ENCODE assay signal across 1 cellular context in the genomic region with DNA sequence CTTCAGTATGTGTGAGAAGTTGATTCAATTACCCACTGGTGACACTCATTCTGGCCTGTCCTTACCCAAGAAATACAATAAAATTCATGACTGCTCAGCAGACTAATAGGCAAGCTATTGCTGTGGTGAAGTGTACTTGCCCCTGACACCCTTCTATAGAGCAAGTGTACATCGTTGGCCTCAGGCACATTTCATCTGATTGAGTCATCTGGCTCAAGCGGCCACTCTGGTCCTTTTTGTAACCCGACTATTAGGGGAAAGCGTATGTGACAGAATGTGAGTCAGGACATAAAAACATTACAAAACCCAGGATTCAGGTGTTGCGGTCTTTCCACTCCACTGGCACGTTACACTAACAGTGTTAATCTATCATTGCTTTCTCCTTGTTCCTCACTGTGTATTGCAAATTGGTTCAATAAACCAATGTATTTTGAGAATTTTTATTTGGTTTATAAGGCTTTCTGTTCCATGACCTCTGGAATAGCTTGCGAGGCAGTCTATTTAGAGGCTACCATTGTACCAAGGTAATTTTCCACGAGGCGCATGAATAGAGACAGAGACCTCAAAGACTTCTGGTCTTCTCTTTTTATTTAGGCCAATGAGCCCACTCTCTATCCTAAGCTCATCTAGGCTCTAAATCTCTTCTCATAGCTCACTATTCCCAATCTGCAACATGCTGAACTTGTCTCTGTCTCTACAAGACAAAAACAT.
TF ChIP-seq lines count a peak whose summit lies in the region.

No MANE protein-coding gene starts in this region.

TF ChIP-seq in K562, 482 proteins besides CTCF, POLR2A, EP300 and RAD21 (continued from another document and continues in another):
- TF ChIP-seq, protein P1, sequence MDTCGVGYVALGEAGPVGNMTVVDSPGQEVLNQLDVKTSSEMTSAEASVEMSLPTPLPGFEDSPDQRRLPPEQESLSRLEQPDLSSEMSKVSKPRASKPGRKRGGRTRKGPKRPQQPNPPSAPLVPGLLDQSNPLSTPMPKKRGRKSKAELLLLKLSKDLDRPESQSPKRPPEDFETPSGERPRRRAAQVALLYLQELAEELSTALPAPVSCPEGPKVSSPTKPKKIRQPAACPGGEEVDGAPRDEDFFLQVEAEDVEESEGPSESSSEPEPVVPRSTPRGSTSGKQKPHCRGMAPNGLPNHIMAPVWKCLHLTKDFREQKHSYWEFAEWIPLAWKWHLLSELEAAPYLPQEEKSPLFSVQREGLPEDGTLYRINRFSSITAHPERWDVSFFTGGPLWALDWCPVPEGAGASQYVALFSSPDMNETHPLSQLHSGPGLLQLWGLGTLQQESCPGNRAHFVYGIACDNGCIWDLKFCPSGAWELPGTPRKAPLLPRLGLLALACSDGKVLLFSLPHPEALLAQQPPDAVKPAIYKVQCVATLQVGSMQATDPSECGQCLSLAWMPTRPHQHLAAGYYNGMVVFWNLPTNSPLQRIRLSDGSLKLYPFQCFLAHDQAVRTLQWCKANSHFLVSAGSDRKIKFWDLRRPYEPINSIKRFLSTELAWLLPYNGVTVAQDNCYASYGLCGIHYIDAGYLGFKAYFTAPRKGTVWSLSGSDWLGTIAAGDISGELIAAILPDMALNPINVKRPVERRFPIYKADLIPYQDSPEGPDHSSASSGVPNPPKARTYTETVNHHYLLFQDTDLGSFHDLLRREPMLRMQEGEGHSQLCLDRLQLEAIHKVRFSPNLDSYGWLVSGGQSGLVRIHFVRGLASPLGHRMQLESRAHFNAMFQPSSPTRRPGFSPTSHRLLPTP (IDR thresholded peaks at IDR 0.05; ENCODE audit: borderline replicate concordance, extremely low read depth, insufficient read length): no peak
- TF ChIP-seq JUND (IDR thresholded peaks at IDR 0.05; ENCODE audit: borderline replicate concordance, low read depth, low read length) (peak; percentile 31; the same call in 1 of the 2 replicates), JUND (tag; IDR thresholded peaks at IDR 0.05; ENCODE audit: borderline replicate concordance, low read depth, low read length) (no peak), ATF7 (IDR thresholded peaks at IDR 0.05) (peak; percentile 42; the same call in 1 of the 2 replicates), MCM2 (IDR thresholded peaks at IDR 0.05; ENCODE audit: low read depth) (no peak), FOSL1 (tag; conservative IDR thresholded peaks at IDR 0.05) (peak; percentile 22; the same call in 1 of the 2 replicates), SNIP1 (IDR thresholded peaks at IDR 0.05; ENCODE audit: low read depth) (no peak), ZNF212 (CRISPR knock-in tag; IDR thresholded peaks at IDR 0.05) (no peak), ZNF444 (CRISPR knock-in tag; IDR thresholded peaks at IDR 0.05) (no peak), ESRRB (CRISPR knock-in tag; IDR thresholded peaks at IDR 0.05; ENCODE audit: borderline replicate concordance) (no peak), ZNF699 (CRISPR knock-in tag; IDR thresholded peaks at IDR 0.05; ENCODE audit: insufficient replicate concordance) (no peak), SMAD4 (CRISPR knock-in tag; conservative IDR thresholded peaks at IDR 0.05) (peak; percentile 19; the same call in 1 of the 2 replicates), ZNF551 (CRISPR knock-in tag; IDR thresholded peaks at IDR 0.05) (no peak), BDP1 (IDR thresholded peaks at IDR 0.05; ENCODE audit: insufficient read depth, insufficient read length) (no peak), ZNF785 (CRISPR knock-in tag; IDR thresholded peaks at IDR 0.05) (no peak), KAT8 (IDR thresholded peaks at IDR 0.05; ENCODE audit: low read depth) (no peak), EHMT2 (IDR thresholded peaks at IDR 0.05) (no peak), NFIX (CRISPR knock-in tag; IDR thresholded peaks at IDR 0.05; ENCODE audit: low read depth) (no peak), ZKSCAN8 (CRISPR knock-in tag; IDR thresholded peaks at IDR 0.05) (no peak), NCOA4 (IDR thresholded peaks at IDR 0.05; ENCODE audit: partially characterized antibody) (no peak)
- TF ChIP-seq, protein P2, sequence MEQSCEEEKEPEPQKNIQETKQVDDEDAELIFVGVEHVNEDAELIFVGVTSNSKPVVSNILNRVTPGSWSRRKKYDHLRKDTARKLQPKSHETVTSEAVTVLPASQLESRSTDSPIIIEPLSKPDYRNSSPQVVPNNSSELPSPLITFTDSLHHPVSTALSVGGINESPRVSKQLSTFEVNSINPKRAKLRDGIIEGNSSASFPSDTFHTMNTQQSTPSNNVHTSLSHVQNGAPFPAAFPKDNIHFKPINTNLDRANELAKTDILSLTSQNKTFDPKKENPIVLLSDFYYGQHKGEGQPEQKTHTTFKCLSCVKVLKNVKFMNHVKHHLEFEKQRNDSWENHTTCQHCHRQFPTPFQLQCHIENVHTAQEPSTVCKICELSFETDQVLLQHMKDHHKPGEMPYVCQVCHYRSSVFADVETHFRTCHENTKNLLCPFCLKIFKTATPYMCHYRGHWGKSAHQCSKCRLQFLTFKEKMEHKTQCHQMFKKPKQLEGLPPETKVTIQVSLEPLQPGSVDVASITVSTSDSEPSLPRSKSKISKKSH (CRISPR knock-in tag; IDR thresholded peaks at IDR 0.05): no peak
- TF ChIP-seq, protein P3, sequence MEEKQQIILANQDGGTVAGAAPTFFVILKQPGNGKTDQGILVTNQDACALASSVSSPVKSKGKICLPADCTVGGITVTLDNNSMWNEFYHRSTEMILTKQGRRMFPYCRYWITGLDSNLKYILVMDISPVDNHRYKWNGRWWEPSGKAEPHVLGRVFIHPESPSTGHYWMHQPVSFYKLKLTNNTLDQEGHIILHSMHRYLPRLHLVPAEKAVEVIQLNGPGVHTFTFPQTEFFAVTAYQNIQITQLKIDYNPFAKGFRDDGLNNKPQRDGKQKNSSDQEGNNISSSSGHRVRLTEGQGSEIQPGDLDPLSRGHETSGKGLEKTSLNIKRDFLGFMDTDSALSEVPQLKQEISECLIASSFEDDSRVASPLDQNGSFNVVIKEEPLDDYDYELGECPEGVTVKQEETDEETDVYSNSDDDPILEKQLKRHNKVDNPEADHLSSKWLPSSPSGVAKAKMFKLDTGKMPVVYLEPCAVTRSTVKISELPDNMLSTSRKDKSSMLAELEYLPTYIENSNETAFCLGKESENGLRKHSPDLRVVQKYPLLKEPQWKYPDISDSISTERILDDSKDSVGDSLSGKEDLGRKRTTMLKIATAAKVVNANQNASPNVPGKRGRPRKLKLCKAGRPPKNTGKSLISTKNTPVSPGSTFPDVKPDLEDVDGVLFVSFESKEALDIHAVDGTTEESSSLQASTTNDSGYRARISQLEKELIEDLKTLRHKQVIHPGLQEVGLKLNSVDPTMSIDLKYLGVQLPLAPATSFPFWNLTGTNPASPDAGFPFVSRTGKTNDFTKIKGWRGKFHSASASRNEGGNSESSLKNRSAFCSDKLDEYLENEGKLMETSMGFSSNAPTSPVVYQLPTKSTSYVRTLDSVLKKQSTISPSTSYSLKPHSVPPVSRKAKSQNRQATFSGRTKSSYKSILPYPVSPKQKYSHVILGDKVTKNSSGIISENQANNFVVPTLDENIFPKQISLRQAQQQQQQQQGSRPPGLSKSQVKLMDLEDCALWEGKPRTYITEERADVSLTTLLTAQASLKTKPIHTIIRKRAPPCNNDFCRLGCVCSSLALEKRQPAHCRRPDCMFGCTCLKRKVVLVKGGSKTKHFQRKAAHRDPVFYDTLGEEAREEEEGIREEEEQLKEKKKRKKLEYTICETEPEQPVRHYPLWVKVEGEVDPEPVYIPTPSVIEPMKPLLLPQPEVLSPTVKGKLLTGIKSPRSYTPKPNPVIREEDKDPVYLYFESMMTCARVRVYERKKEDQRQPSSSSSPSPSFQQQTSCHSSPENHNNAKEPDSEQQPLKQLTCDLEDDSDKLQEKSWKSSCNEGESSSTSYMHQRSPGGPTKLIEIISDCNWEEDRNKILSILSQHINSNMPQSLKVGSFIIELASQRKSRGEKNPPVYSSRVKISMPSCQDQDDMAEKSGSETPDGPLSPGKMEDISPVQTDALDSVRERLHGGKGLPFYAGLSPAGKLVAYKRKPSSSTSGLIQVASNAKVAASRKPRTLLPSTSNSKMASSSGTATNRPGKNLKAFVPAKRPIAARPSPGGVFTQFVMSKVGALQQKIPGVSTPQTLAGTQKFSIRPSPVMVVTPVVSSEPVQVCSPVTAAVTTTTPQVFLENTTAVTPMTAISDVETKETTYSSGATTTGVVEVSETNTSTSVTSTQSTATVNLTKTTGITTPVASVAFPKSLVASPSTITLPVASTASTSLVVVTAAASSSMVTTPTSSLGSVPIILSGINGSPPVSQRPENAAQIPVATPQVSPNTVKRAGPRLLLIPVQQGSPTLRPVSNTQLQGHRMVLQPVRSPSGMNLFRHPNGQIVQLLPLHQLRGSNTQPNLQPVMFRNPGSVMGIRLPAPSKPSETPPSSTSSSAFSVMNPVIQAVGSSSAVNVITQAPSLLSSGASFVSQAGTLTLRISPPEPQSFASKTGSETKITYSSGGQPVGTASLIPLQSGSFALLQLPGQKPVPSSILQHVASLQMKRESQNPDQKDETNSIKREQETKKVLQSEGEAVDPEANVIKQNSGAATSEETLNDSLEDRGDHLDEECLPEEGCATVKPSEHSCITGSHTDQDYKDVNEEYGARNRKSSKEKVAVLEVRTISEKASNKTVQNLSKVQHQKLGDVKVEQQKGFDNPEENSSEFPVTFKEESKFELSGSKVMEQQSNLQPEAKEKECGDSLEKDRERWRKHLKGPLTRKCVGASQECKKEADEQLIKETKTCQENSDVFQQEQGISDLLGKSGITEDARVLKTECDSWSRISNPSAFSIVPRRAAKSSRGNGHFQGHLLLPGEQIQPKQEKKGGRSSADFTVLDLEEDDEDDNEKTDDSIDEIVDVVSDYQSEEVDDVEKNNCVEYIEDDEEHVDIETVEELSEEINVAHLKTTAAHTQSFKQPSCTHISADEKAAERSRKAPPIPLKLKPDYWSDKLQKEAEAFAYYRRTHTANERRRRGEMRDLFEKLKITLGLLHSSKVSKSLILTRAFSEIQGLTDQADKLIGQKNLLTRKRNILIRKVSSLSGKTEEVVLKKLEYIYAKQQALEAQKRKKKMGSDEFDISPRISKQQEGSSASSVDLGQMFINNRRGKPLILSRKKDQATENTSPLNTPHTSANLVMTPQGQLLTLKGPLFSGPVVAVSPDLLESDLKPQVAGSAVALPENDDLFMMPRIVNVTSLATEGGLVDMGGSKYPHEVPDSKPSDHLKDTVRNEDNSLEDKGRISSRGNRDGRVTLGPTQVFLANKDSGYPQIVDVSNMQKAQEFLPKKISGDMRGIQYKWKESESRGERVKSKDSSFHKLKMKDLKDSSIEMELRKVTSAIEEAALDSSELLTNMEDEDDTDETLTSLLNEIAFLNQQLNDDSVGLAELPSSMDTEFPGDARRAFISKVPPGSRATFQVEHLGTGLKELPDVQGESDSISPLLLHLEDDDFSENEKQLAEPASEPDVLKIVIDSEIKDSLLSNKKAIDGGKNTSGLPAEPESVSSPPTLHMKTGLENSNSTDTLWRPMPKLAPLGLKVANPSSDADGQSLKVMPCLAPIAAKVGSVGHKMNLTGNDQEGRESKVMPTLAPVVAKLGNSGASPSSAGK (IDR thresholded peaks at IDR 0.05): no peak
- TF ChIP-seq, protein P4, sequence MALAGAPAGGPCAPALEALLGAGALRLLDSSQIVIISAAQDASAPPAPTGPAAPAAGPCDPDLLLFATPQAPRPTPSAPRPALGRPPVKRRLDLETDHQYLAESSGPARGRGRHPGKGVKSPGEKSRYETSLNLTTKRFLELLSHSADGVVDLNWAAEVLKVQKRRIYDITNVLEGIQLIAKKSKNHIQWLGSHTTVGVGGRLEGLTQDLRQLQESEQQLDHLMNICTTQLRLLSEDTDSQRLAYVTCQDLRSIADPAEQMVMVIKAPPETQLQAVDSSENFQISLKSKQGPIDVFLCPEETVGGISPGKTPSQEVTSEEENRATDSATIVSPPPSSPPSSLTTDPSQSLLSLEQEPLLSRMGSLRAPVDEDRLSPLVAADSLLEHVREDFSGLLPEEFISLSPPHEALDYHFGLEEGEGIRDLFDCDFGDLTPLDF (CRISPR knock-in tag; IDR thresholded peaks at IDR 0.05): no peak
- TF ChIP-seq, protein P5, sequence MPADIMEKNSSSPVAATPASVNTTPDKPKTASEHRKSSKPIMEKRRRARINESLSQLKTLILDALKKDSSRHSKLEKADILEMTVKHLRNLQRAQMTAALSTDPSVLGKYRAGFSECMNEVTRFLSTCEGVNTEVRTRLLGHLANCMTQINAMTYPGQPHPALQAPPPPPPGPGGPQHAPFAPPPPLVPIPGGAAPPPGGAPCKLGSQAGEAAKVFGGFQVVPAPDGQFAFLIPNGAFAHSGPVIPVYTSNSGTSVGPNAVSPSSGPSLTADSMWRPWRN (IDR thresholded peaks at IDR 0.05; ENCODE audit: low read depth): no peak
- TF ChIP-seq, protein P6, sequence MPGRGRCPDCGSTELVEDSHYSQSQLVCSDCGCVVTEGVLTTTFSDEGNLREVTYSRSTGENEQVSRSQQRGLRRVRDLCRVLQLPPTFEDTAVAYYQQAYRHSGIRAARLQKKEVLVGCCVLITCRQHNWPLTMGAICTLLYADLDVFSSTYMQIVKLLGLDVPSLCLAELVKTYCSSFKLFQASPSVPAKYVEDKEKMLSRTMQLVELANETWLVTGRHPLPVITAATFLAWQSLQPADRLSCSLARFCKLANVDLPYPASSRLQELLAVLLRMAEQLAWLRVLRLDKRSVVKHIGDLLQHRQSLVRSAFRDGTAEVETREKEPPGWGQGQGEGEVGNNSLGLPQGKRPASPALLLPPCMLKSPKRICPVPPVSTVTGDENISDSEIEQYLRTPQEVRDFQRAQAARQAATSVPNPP (IDR thresholded peaks at IDR 0.05; ENCODE audit: borderline replicate concordance, insufficient read depth, insufficient read length): no peak
- TF ChIP-seq, protein P7, sequence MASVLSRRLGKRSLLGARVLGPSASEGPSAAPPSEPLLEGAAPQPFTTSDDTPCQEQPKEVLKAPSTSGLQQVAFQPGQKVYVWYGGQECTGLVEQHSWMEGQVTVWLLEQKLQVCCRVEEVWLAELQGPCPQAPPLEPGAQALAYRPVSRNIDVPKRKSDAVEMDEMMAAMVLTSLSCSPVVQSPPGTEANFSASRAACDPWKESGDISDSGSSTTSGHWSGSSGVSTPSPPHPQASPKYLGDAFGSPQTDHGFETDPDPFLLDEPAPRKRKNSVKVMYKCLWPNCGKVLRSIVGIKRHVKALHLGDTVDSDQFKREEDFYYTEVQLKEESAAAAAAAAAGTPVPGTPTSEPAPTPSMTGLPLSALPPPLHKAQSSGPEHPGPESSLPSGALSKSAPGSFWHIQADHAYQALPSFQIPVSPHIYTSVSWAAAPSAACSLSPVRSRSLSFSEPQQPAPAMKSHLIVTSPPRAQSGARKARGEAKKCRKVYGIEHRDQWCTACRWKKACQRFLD (CRISPR knock-in tag; IDR thresholded peaks at IDR 0.05): no peak
